ENCODE assay signal across 28 cellular contexts in the genomic region with DNA sequence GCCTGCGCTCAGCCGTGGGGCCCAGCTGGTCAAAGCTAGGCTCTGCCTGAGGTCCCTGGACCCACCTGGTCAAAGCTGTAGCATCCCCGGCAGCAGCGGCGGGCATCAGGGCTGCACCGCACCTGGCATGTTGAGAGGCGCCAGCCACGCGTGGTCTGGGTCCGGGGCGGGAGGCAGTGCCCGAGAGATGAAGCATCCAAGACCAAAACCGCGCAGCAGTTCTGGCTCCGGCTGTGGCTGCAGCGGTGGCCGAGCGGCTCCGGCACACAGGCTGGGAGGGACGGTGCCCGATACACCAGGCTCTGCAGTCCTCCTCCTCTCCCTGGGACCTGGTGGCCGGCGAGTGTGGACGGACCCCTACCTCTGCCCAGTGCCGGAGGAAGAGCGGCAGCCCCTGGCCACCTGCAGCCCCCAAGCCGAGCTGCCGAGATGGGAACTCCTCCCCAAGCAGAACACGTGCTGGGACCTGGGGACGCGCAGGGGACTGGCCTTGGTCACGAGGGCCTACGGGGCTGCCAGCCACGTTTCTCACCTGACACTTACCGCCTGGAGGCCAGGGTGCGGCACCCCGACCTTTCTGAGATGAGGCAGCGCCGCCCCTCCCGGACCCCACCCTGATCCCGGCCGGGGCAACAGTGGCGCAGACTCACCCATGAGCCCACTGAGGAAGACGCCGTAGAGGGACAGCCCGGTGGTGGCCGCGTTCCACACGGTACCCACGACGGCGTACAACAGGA.
"Had no signal": no experiment of that assay in that cellular context is flagged by ENCODE, and none has a peak within 500 bp of the region (broad histone marks: within the 10 kb centered on the region; RNA-seq: fewer than 3 reads in every experiment).

No MANE protein-coding gene starts in this region.

- ATAC-seq: foreskin keratinocyte; gastroesophageal sphincter; heart left ventricle; left cardiac atrium; left lung; mucosa of descending colon; natural killer cell treated with Interleukin-12 subunit alpha and Interleukin-12 subunit beta and Interleukin-15 and Interleukin-18, amount 100 ng/mL, for 72 hours; sciatic nerve; upper lobe of right lung had no signal

- H3K27me3 ChIP-seq: right atrium auricular region had no signal

- H3K4me1 ChIP-seq: foreskin keratinocyte, left lung, prostate gland, right atrium auricular region, suprapubic skin, transverse colon, upper lobe of right lung, uterus had no signal

- H3K27ac ChIP-seq: dorsolateral prefrontal cortex, foreskin keratinocyte, gastroesophageal sphincter, heart left ventricle, hepatocyte, left lung, neural progenitor cell, prostate gland, right atrium auricular region, suprapubic skin, transverse colon, upper lobe of right lung, uterus had no signal

- H3K9me3 ChIP-seq: gastroesophageal sphincter, heart left ventricle, left lung, mucosa of descending colon, prostate gland, right atrium auricular region, suprapubic skin, transverse colon, upper lobe of right lung, uterus had no signal

- DNase-seq: dorsolateral prefrontal cortex; effector CD4-positive, alpha-beta T cell; foreskin keratinocyte; heart left ventricle; left cardiac atrium; left lung; mesenchymal stem cell; mucosa of descending colon; naive B cell; nucleus accumbens; stimulated activated CD4-positive, alpha-beta T cell treated with anti-CD3 and anti-CD28 coated beads, Interleukin-12 subunit alpha, Interleukin-12 subunit beta, amount 100 ng/mL, for 4 hours; stimulated activated CD4-positive, alpha-beta T cell treated with anti-CD3 and anti-CD28 coated beads, Interleukin-1b, Interleukin-23, amount 100 ng/mL, for 48 hours; stimulated activated CD4-positive, alpha-beta T cell treated with anti-CD3 and anti-CD28 coated beads, Interleukin-4, amount 100 ng/mL, for 1 hour; stimulated activated CD8-positive, alpha-beta memory T cell treated with anti-CD3 and anti-CD28 coated beads, Interleukin-4, amount 100 ng/mL, for 48 hours; stimulated activated naive CD4-positive, alpha-beta T cell; stimulated activated naive CD8-positive, alpha-beta T cell treated with anti-CD3 and anti-CD28 coated beads, Interleukin-15, amount 100 ng/mL, for 72 hours; transverse colon; upper lobe of right lung; uterus had no signal

- H3K36me3 ChIP-seq: gastroesophageal sphincter, heart left ventricle, left lung, neural progenitor cell, prostate gland, right atrium auricular region, suprapubic skin, transverse colon, upper lobe of right lung, uterus had no signal

- H3K4me3 ChIP-seq: dorsolateral prefrontal cortex, gastroesophageal sphincter, heart left ventricle, hepatocyte, left lung, mucosa of descending colon, neural progenitor cell, prostate gland, right atrium auricular region, smooth muscle cell, suprapubic skin, transverse colon, upper lobe of right lung, uterus had no signal
